Comparison of ENCODE assay signal across 16 cellular contexts in genomic region chr14:67577909-67578749, GRCh38.
"Had no signal": no experiment of that assay in that cellular context is flagged by ENCODE, and none has a peak within 500 bp of the region (broad histone marks: within the 10 kb centered on the region; RNA-seq: fewer than 3 reads in every experiment).

No MANE protein-coding gene starts in this region.

- H3K27me3 ChIP-seq: heart left ventricle, neutrophil, upper lobe of left lung had no signal

- ATAC-seq: heart left ventricle; left ventricle myocardium superior; stimulated activated naive B cell treated with anti-CD40 and anti-IgM and Interleukin-4, amounts not matched to agents 10 μg/mL and 1 μg/mL and 100 μg/mL, for 72 hours had no signal

- H3K4me3 ChIP-seq: heart left ventricle, upper lobe of left lung had no signal

- FAIRE-seq: astrocyte, frontal cortex, keratinocyte, small intestine had no signal

- H3K36me3 Mint-ChIP-seq: stimulated activated naive B cell treated with anti-CD40 and anti-IgM and Interleukin-4, amounts not matched to agents 10 μg/mL and 1 μg/mL and 100 μg/mL, for 72 hours had no signal

- H3K9me3 Mint-ChIP-seq: activated T-cell treated with anti-CD3 and anti-CD28 coated beads, Interleukin-2, amount 50 U/mL, for 24 hours; stimulated activated naive B cell treated with anti-CD40 and anti-IgM and Interleukin-4, amounts not matched to agents 10 μg/mL and 1 μg/mL and 100 μg/mL, for 72 hours; T-helper 2 cell treated with Interferon-gamma antibody and Interleukin-4, amounts not matched to agents 5 μg/mL and 100 μg/mL, for 36 hours had no signal

- H3K36me3 ChIP-seq: neutrophil, upper lobe of left lung had no signal

- H3K9me3 ChIP-seq: heart left ventricle, neutrophil, upper lobe of left lung had no signal

- DNase-seq: activated CD4-positive, alpha-beta T cell treated with anti-CD3 and anti-CD28 coated beads, Interleukin-2, amount 50 U/mL, for 4 hours; activated CD4-positive, CD25-positive, alpha-beta regulatory T cell treated with anti-CD3 and anti-CD28 coated beads, Interleukin-2, amount 50 U/mL, for 72 hours; activated T-cell treated with anti-CD3 and anti-CD28 coated beads, Interleukin-2, amount 50 U/mL, for 24 hours; cortex of kidney; effector CD8-positive, alpha-beta T cell; heart left ventricle; left ventricle myocardium superior; retina; small intestine; stimulated activated naive B cell treated with anti-CD40 and anti-IgM and Interleukin-4, amounts not matched to agents 10 μg/mL and 1 μg/mL and 100 μg/mL, for 72 hours; upper lobe of left lung had no signal

- H3K4me3 Mint-ChIP-seq: activated T-cell treated with anti-CD3 and anti-CD28 coated beads, Interleukin-2, amount 50 U/mL, for 24 hours; stimulated activated naive B cell treated with anti-CD40 and anti-IgM and Interleukin-4, amounts not matched to agents 10 μg/mL and 1 μg/mL and 100 μg/mL, for 72 hours; T-helper 2 cell treated with Interferon-gamma antibody and Interleukin-4, amounts not matched to agents 5 μg/mL and 100 μg/mL, for 36 hours had no signal

- H3K4me1 ChIP-seq: heart left ventricle, upper lobe of left lung had no signal

- H3K27me3 Mint-ChIP-seq: activated T-cell treated with anti-CD3 and anti-CD28 coated beads, Interleukin-2, amount 50 U/mL, for 24 hours; stimulated activated naive B cell treated with anti-CD40 and anti-IgM and Interleukin-4, amounts not matched to agents 10 μg/mL and 1 μg/mL and 100 μg/mL, for 72 hours had no signal

- H3K27ac Mint-ChIP-seq: activated T-cell treated with anti-CD3 and anti-CD28 coated beads, Interleukin-2, amount 50 U/mL, for 24 hours; stimulated activated naive B cell treated with anti-CD40 and anti-IgM and Interleukin-4, amounts not matched to agents 10 μg/mL and 1 μg/mL and 100 μg/mL, for 72 hours; T-helper 2 cell treated with Interferon-gamma antibody and Interleukin-4, amounts not matched to agents 5 μg/mL and 100 μg/mL, for 36 hours had no signal

- H3K27ac ChIP-seq: heart left ventricle, neutrophil, upper lobe of left lung had no signal
